8 cellular contexts compared by ENCODE assay signal in genomic region chr15:47196057-47196456, GRCh38.
A peak's percentile ranks its signal among the peaks of the same experiment; 100 is the strongest.
DNase-seq lines count a peak whose midpoint lies in the region; ATAC-seq and TF ChIP-seq lines count a peak whose summit lies in the region.

No MANE protein-coding gene starts in this region.

- no peak for TF ChIP-seq POLR2A in tibial nerve (IDR thresholded peaks at IDR 0.05)

- BruUV-seq in Caco-2 (replicated peaks; lab: Mats Ljungman, UMichigan), result no TSS peak

- H3K36me3 ChIP-seq in Caco-2 (ENCODE audit: control insufficient read depth, insufficient read depth, low read length) (no peaks in the 10 kb centered on the region), tibial nerve (no peaks in the 10 kb centered on the region)

- H3K4me3 ChIP-seq in Caco-2 (ENCODE audit: low read depth, low read length), result no peak overlapping the region
- no peak overlapping the region for H3K4me3 ChIP-seq in fibroblast of mammary gland (ENCODE audit: control insufficient read depth, low read depth, low read length)
- H3K4me3 ChIP-seq in tibial nerve, result no peak overlapping the region

- TF ChIP-seq CTCF in Caco-2 (IDR thresholded peaks at IDR 0.05; ENCODE audit: insufficient read depth in 1 of 2, low read depth in 1 of 2, low read length in 1 of 2, severe bottlenecking in 1 of 2, unreplicated experiment in 1 of 2) (peak; percentile 78 to 81), fibroblast of mammary gland (conservative IDR thresholded peaks at IDR 0.05; ENCODE audit: control insufficient read depth, insufficient read depth, low read depth, low read length) (peak; percentile 83), natural killer cell (IDR thresholded peaks at IDR 0.05) (peak; percentile 46), tibial nerve (IDR thresholded peaks at IDR 0.05) (peak; percentile 69 to 89 (median 78))

- H3K9me3 ChIP-seq in Caco-2 (no peaks in the 10 kb centered on the region), tibial nerve (no peaks in the 10 kb centered on the region)

- H3K27me3 Mint-ChIP-seq in Caco-2 (ENCODE audit: insufficient read depth, unreplicated experiment) (no peaks in the 10 kb centered on the region), natural killer cell (ENCODE audit: low read depth in 2 of 2) (no peaks in the 10 kb centered on the region)
- H3K27me3 Mint-ChIP-seq in activated CD4-positive, alpha-beta memory T cell treated with anti-CD3 and anti-CD28 coated beads, Interleukin-2, amount 10 ng/mL, durations not matched to agents 7 days and 5 days, result no peaks in the 10 kb centered on the region

- peak; percentile 74 to 78 for DNase-seq in Caco-2
- peak; percentile 86 for DNase-seq in NCI-H524 treated with DMSO at 0.1 percent for 48 hours (lab: John Stamatoyannopoulos, UW)
- peak; percentile 48 for DNase-seq in activated CD4-positive, alpha-beta memory T cell treated with anti-CD3 and anti-CD28 coated beads, Interleukin-2, amount 10 ng/mL, durations not matched to agents 7 days and 5 days
- peak; percentile 80 for DNase-seq in fibroblast of mammary gland (ENCODE audit: low read depth)
- peak; percentile 23 for DNase-seq in natural killer cell
- peak; percentile 35 to 57 for DNase-seq in tibial nerve (ENCODE audit: low spot score in 2 of 2)

- H3K4me1 Mint-ChIP-seq in Caco-2 (ENCODE audit: low read depth, unreplicated experiment) (no peaks in the 10 kb centered on the region), natural killer cell (no peaks in the 10 kb centered on the region)
- no peaks in the 10 kb centered on the region for H3K4me1 Mint-ChIP-seq in activated CD4-positive, alpha-beta memory T cell treated with anti-CD3 and anti-CD28 coated beads, Interleukin-2, amount 10 ng/mL, durations not matched to agents 7 days and 5 days

- H3K36me3 Mint-ChIP-seq in Caco-2 (ENCODE audit: insufficient read depth, unreplicated experiment) (no peaks in the 10 kb centered on the region), natural killer cell (no peaks in the 10 kb centered on the region)
- H3K36me3 Mint-ChIP-seq in activated CD4-positive, alpha-beta memory T cell treated with anti-CD3 and anti-CD28 coated beads, Interleukin-2, amount 10 ng/mL, durations not matched to agents 7 days and 5 days (ENCODE audit: low read depth), result no peaks in the 10 kb centered on the region

- intact Hi-C loops in Caco-2 (cut with micrococcal nuclease; ENCODE audit: unreplicated experiment) (loop anchor here (1.0 to 10.0 kb wide), 9 partner anchors 179 to 889 kb away; partner anchors contain the start of gene SEMA6D), natural killer cell (cut with micrococcal nuclease) (loop anchor here (1.0 kb wide), 1 partner anchor 1156 kb away; no protein-coding TSS in a partner anchor)

- H3K4me1 ChIP-seq in Caco-2 (0 out of 2 replicates have a peak, but pooled peaks cover 4% of the 10 kb centered on the region), tibial nerve (peaks cover 0 to 14% (median 0%) of the 10 kb centered on the region in 4 donors)

- no peak overlapping the region for H3K4me3 Mint-ChIP-seq in Caco-2 (ENCODE audit: unreplicated experiment)
- no peak overlapping the region for H3K4me3 Mint-ChIP-seq in activated CD4-positive, alpha-beta memory T cell treated with anti-CD3 and anti-CD28 coated beads, Interleukin-2, amount 10 ng/mL, durations not matched to agents 7 days and 5 days
- no peak overlapping the region for H3K4me3 Mint-ChIP-seq in natural killer cell

- H3K9me3 Mint-ChIP-seq in Caco-2 (ENCODE audit: unreplicated experiment) (no peaks in the 10 kb centered on the region), natural killer cell (no peaks in the 10 kb centered on the region)
- no peaks in the 10 kb centered on the region for H3K9me3 Mint-ChIP-seq in activated CD4-positive, alpha-beta memory T cell treated with anti-CD3 and anti-CD28 coated beads, Interleukin-2, amount 10 ng/mL, durations not matched to agents 7 days and 5 days

- WGBS in tibial nerve, 2 donors, result 0 to 3% methylated on average over 4 of the region's 4 CpGs

- no peak for TF ChIP-seq EP300 in tibial nerve (IDR thresholded peaks at IDR 0.05)

- POLR2A ChIA-PET in Caco-2 (lab: Charles Lee), result no interaction called here
- POLR2A ChIA-PET in activated CD4-positive, alpha-beta memory T cell treated with anti-CD3 and anti-CD28 coated beads, Interleukin-2, amount 10 ng/mL, durations not matched to agents 7 days and 5 days (lab: Charles Lee), result no interaction called here

- no peak overlapping the region for H3K27ac Mint-ChIP-seq in Caco-2 (ENCODE audit: unreplicated experiment)
- no peak overlapping the region for H3K27ac Mint-ChIP-seq in activated CD4-positive, alpha-beta memory T cell treated with anti-CD3 and anti-CD28 coated beads, Interleukin-2, amount 10 ng/mL, durations not matched to agents 7 days and 5 days
- H3K27ac Mint-ChIP-seq in natural killer cell, result no peak overlapping the region

- peak; percentile 92 for ATAC-seq in GM19452 (IDR thresholded peaks at IDR 0.05; ENCODE audit: unreplicated experiment)
- ATAC-seq in HG03571 (IDR thresholded peaks at IDR 0.05; ENCODE audit: unreplicated experiment), result peak; percentile 79
- peak in 2 of 3 donors; percentile 50 to 81 for ATAC-seq in natural killer cell

- no peak overlapping the region for H3K27ac ChIP-seq in tibial nerve

- CTCF ChIA-PET in Caco-2 (lab: Charles Lee), result interaction anchor here (0.6 to 1.9 kb wide), 14 partner anchors 24 to 889 kb away, joined by 3 to 54 read pairs (median 4); no protein-coding TSS in a partner anchor
- CTCF ChIA-PET in activated CD4-positive, alpha-beta memory T cell treated with anti-CD3 and anti-CD28 coated beads, Interleukin-2, amount 10 ng/mL, durations not matched to agents 7 days and 5 days (lab: Charles Lee), result interaction anchor here (0.7 to 4.0 kb wide), 7 partner anchors 18 to 1156 kb away, joined by 3 to 27 read pairs (median 5); no protein-coding TSS in a partner anchor

- H3K27me3 ChIP-seq in Caco-2 (replicated peaks; ENCODE audit: control insufficient read depth, insufficient read depth, low read length) (no peaks in the 10 kb centered on the region), tibial nerve (no peaks in the 10 kb centered on the region)

Comparison
In these comparisons a context has a peak if more than half of its experiments do, and no peak if none do; other contexts are left out.
1. DNase-seq: peak in every context shown above with its lines; median percentile 86 in NCI-H524 treated with DMSO at 0.1 percent for 48 hours; 80 in fibroblast of mammary gland; 76 in Caco-2; 48 in activated CD4-positive, alpha-beta memory T cell treated with anti-CD3 and anti-CD28 coated beads, Interleukin-2, amount 10 ng/mL, durations not matched to agents 7 days and 5 days; 46 in tibial nerve; 23 in natural killer cell.